In genomic region chr2:6955523-6956136, GRCh38 we compare ENCODE assay signal across 16 cellular contexts. TPM values are rescaled to one million over a fixed set of nuclear protein-coding genes. Genes with fewer than 3 reads are reported as not detected.
DNase-seq lines count a peak whose midpoint lies in the region; ATAC-seq and TF ChIP-seq lines count a peak whose summit lies in the region.
"Had no signal": no experiment of that assay in that cellular context is flagged by ENCODE, and none has a peak within 500 bp of the region (broad histone marks: within the 10 kb centered on the region; RNA-seq: fewer than 3 reads in every experiment).

No MANE protein-coding gene starts in this region.

- no peak overlapping the region for H3K9ac ChIP-seq in neuronal stem cell (ENCODE audit: low read depth, low read length, poor library complexity)

- no peak overlapping the region for H3K4me3 ChIP-seq in neuronal stem cell (ENCODE audit: low read length in 2 of 2)

- H3K36me3 ChIP-seq in neuronal stem cell (replicated peaks in 1 of 2; ENCODE audit: control insufficient read depth in 2 of 2, insufficient read depth in 2 of 2, low read length in 2 of 2): peaks cover 0 to 23% of the 10 kb centered on the region in 2 donors

- ATAC-seq in Right ventricle myocardium inferior (peak; percentile 24), HG02642 (IDR thresholded peaks at IDR 0.05; ENCODE audit: poor library complexity, unreplicated experiment) (no peak)
- ATAC-seq: activated T-helper 17 cell treated with anti-CD3 and anti-CD28 coated beads, Interleukin-2, amount 50 U/mL, for 72 hours; foreskin keratinocyte; stimulated activated memory B cell treated with anti-CD40 and anti-IgM and Interleukin-4, amounts not matched to agents 10 μg/mL and 1 μg/mL and 100 μg/mL, for 72 hours had no signal

- H3K4me3 Mint-ChIP-seq in glutamatergic neuron (ENCODE audit: unreplicated experiment) (peak overlapping the region; percentile 36), endothelial cell (ENCODE audit: unreplicated experiment) (no peak overlapping the region)
- H3K4me3 Mint-ChIP-seq: activated T-helper 17 cell treated with anti-CD3 and anti-CD28 coated beads, Interleukin-2, amount 50 U/mL, for 72 hours; CD4-positive, alpha-beta T cell; stimulated activated memory B cell treated with anti-CD40 and anti-IgM and Interleukin-4, amounts not matched to agents 10 μg/mL and 1 μg/mL and 100 μg/mL, for 72 hours; type B pancreatic cell had no signal

- H3K18ac ChIP-seq in neuronal stem cell (ENCODE audit: low read length): no peak overlapping the region

- no peak overlapping the region for H3K4me2 ChIP-seq in neuronal stem cell (ENCODE audit: insufficient read depth, low read length, poor library complexity, severe bottlenecking)

- H3K14ac ChIP-seq in neuronal stem cell (ENCODE audit: low read length): no peak overlapping the region

- H3K9me3 ChIP-seq in neuronal stem cell (replicated peaks in 1 of 2; ENCODE audit: control insufficient read depth in 2 of 2, insufficient read depth in 1 of 2, low read depth in 1 of 2, low read length in 2 of 2): no peaks in the 10 kb centered on the region

- H2BK120ac ChIP-seq in neuronal stem cell (ENCODE audit: low read depth, low read length): no peak overlapping the region

- no CpG with 5 or more reads among the region's 2 CpGs for WGBS in neuronal stem cell (ENCODE audit: extremely low coverage in 2 of 2, insufficient read length in 2 of 2, insufficient replicate concordance in 1 of 2), 2 donors

- TF ChIP-seq CTCF in glutamatergic neuron (IDR thresholded peaks at IDR 0.05; ENCODE audit: partially characterized antibody, unreplicated experiment): no peak
- no peak for TF ChIP-seq CTCF in endothelial cell (IDR thresholded peaks at IDR 0.05; ENCODE audit: unreplicated experiment)

- H2BK15ac ChIP-seq in neuronal stem cell (ENCODE audit: low read length): no peak overlapping the region

- intact Hi-C loops in Right ventricle myocardium inferior (cut with DNase I) (no loop called here), cardiac septum (cut with DNase I) (no loop called here)

- H2AK5ac ChIP-seq in neuronal stem cell (ENCODE audit: low read depth, low read length): no peak overlapping the region

- H3K36me3 Mint-ChIP-seq in glutamatergic neuron (ENCODE audit: unreplicated experiment) (no peaks in the 10 kb centered on the region), endothelial cell (ENCODE audit: low read depth, unreplicated experiment) (no peaks in the 10 kb centered on the region)
- H3K36me3 Mint-ChIP-seq: stimulated activated memory B cell treated with anti-CD40 and anti-IgM and Interleukin-4, amounts not matched to agents 10 μg/mL and 1 μg/mL and 100 μg/mL, for 72 hours had no signal

- H3K27ac ChIP-seq in neuronal stem cell (replicated peaks; ENCODE audit: low read length): no peak overlapping the region
- H3K27ac ChIP-seq: foreskin keratinocyte had no signal

- no peak overlapping the region for H3K4ac ChIP-seq in neuronal stem cell (ENCODE audit: low read length)

- H4K8ac ChIP-seq in neuronal stem cell (ENCODE audit: low read depth, low read length): no peak overlapping the region

- H3K9me3 Mint-ChIP-seq in glutamatergic neuron (ENCODE audit: unreplicated experiment) (peaks cover 20% of the 10 kb centered on the region), endothelial cell (ENCODE audit: unreplicated experiment) (no peaks in the 10 kb centered on the region)
- H3K9me3 Mint-ChIP-seq: activated T-helper 17 cell treated with anti-CD3 and anti-CD28 coated beads, Interleukin-2, amount 50 U/mL, for 72 hours; CD4-positive, alpha-beta T cell; stimulated activated memory B cell treated with anti-CD40 and anti-IgM and Interleukin-4, amounts not matched to agents 10 μg/mL and 1 μg/mL and 100 μg/mL, for 72 hours; type B pancreatic cell had no signal

- no peaks in the 10 kb centered on the region for H3K79me1 ChIP-seq in neuronal stem cell (ENCODE audit: low read depth, low read length)

- no peak overlapping the region for H2BK5ac ChIP-seq in neuronal stem cell (ENCODE audit: low read length)

- no peaks in the 10 kb centered on the region for H3K27me3 ChIP-seq in neuronal stem cell (ENCODE audit: control insufficient read depth in 3 of 3, insufficient read depth in 3 of 3, low read depth in 1 of 3, low read length in 3 of 3)
- H3K27me3 ChIP-seq: foreskin keratinocyte had no signal

- H2AFZ ChIP-seq in neuronal stem cell (ENCODE audit: low read length): no peak overlapping the region

- H3K27ac Mint-ChIP-seq in glutamatergic neuron (ENCODE audit: unreplicated experiment) (peak overlapping the region; percentile 80), endothelial cell (ENCODE audit: unreplicated experiment) (no peak overlapping the region)
- H3K27ac Mint-ChIP-seq: activated T-helper 17 cell treated with anti-CD3 and anti-CD28 coated beads, Interleukin-2, amount 50 U/mL, for 72 hours; CD4-positive, alpha-beta T cell; stimulated activated memory B cell treated with anti-CD40 and anti-IgM and Interleukin-4, amounts not matched to agents 10 μg/mL and 1 μg/mL and 100 μg/mL, for 72 hours; type B pancreatic cell had no signal

- H3K23ac ChIP-seq in neuronal stem cell (ENCODE audit: low read depth, low read length, poor library complexity): no peak overlapping the region

- peaks cover 0 to 6% of the 10 kb centered on the region in 2 donors for H3K4me1 ChIP-seq in neuronal stem cell (ENCODE audit: control insufficient read depth in 2 of 2, insufficient read depth in 1 of 2, low read depth in 1 of 2, low read length in 2 of 2)
- H3K4me1 ChIP-seq: foreskin keratinocyte had no signal

- no peak for DNase-seq in Right ventricle myocardium inferior (ENCODE audit: missing footprints)
- no peak for DNase-seq in cardiac septum (ENCODE audit: low spot score)
- no peak for DNase-seq in glutamatergic neuron
- peak; percentile 12 for DNase-seq in neuronal stem cell (ENCODE audit: low spot score)
- no peak for DNase-seq in DMS53 treated with DMSO at 0.1 percent for 48 hours (lab: John Stamatoyannopoulos, UW; ENCODE audit: unreplicated experiment)
- no peak for DNase-seq in COR-L47 (lab: John Stamatoyannopoulos, UW)
- DNase-seq in endothelial cell (ENCODE audit: low spot score): no peak
- DNase-seq: CD4-positive, alpha-beta T cell; DMS53; foreskin keratinocyte; NCI-H1417 treated with DMSO at 0.1 percent for 48 hours; NCI-H2227 treated with DMSO at 0.1 percent for 48 hours had no signal

- no peak overlapping the region for H4K91ac ChIP-seq in neuronal stem cell (ENCODE audit: low read depth, low read length, poor library complexity)

- H3K27me3 Mint-ChIP-seq in glutamatergic neuron (ENCODE audit: unreplicated experiment): peaks cover 9% of the 10 kb centered on the region
- no peaks in the 10 kb centered on the region for H3K27me3 Mint-ChIP-seq in endothelial cell (ENCODE audit: unreplicated experiment)
- H3K27me3 Mint-ChIP-seq: activated T-helper 17 cell treated with anti-CD3 and anti-CD28 coated beads, Interleukin-2, amount 50 U/mL, for 72 hours; CD4-positive, alpha-beta T cell; stimulated activated memory B cell treated with anti-CD40 and anti-IgM and Interleukin-4, amounts not matched to agents 10 μg/mL and 1 μg/mL and 100 μg/mL, for 72 hours; type B pancreatic cell had no signal

- H3K4me1 Mint-ChIP-seq in glutamatergic neuron (ENCODE audit: low read depth, unreplicated experiment) (peaks cover 67% of the 10 kb centered on the region), endothelial cell (ENCODE audit: unreplicated experiment) (no peaks in the 10 kb centered on the region)
- H3K4me1 Mint-ChIP-seq: stimulated activated memory B cell treated with anti-CD40 and anti-IgM and Interleukin-4, amounts not matched to agents 10 μg/mL and 1 μg/mL and 100 μg/mL, for 72 hours had no signal

- no peak overlapping the region for H2BK12ac ChIP-seq in neuronal stem cell (ENCODE audit: low read length)

RNA-seq across cellular contexts. Expression of gene RNF144A, which starts 38.4 kb away (rescaled TPM):
- total RNA-seq in Right ventricle myocardium inferior (16.9 TPM), cardiac septum (11.7 TPM), glutamatergic neuron (ENCODE audit: unreplicated experiment) (40.2 TPM), endothelial cell (ENCODE audit: unreplicated experiment) (81.3 TPM)
- 26.6 TPM for polyA plus RNA-seq in neuronal stem cell (2013, experiment 1 of 2)
- 27.4 TPM for polyA plus RNA-seq in neuronal stem cell (2013, experiment 2 of 2)
